ENCODE assay signal across 8 cellular contexts in genomic region chr11:33256808-33257159, GRCh38. TPM values are rescaled to one million over a fixed set of nuclear protein-coding genes. Genes with fewer than 3 reads are reported as not detected.
DNase-seq lines count a peak whose midpoint lies in the region; ATAC-seq and TF ChIP-seq lines count a peak whose summit lies in the region.

No MANE protein-coding gene starts in this region.

- no peaks in the 10 kb centered on the region for H3K27me3 ChIP-seq in esophagus squamous epithelium
- no peaks in the 10 kb centered on the region for H3K27me3 ChIP-seq in rectal smooth muscle tissue (ENCODE audit: control insufficient read depth, insufficient read depth, low read length)

- H3K4me3 ChIP-seq in esophagus squamous epithelium (peak overlapping the region; percentile 82 to 95 (median 86)), rectal smooth muscle tissue (ENCODE audit: low read length) (peak overlapping the region; percentile 51)

- 1 to 2% methylated on average over 9 to 14 of the region's 16 CpGs for WGBS in esophagus squamous epithelium, 2 donors

- peak overlapping the region; percentile 98 to 100 (median 100) for H3K27ac ChIP-seq in esophagus squamous epithelium
- H3K27ac ChIP-seq in rectal smooth muscle tissue (ENCODE audit: low read depth, low read length), result peak overlapping the region; percentile 100

- intact Hi-C loops in esophagus squamous epithelium (cut with DNase I), result no loop called here

- no peaks in the 10 kb centered on the region for H3K9me3 ChIP-seq in esophagus squamous epithelium

- peak overlapping the region; percentile 2 for H3K9ac ChIP-seq in rectal smooth muscle tissue (ENCODE audit: low read length)

- DNase-seq in GM10266 (ENCODE audit: extremely low spot score), result peak; percentile 30
- no peak for DNase-seq in esophagus squamous epithelium (lab: John Stamatoyannopoulos, UW)
- no peak for DNase-seq in iPS-NIHi7 (ENCODE audit: extremely low spot score)
- no peak for DNase-seq in NCI-H1417 (lab: John Stamatoyannopoulos, UW)
- no peak for DNase-seq in hepatic stellate cell (ENCODE audit: low spot score)

- TF ChIP-seq POLR2A in esophagus squamous epithelium (IDR thresholded peaks at IDR 0.05), result no peak

- TF ChIP-seq CTCF in GM10266 (IDR thresholded peaks at IDR 0.05; ENCODE audit: control insufficient read depth, insufficient read depth, low read depth, missing control alignments) (no peak), esophagus squamous epithelium (IDR thresholded peaks at IDR 0.05) (no peak)

- H3K36me3 ChIP-seq in esophagus squamous epithelium (no peaks in the 10 kb centered on the region), rectal smooth muscle tissue (ENCODE audit: control insufficient read depth, insufficient read depth, low read length) (no peaks in the 10 kb centered on the region)

- ATAC-seq in HG03354 (IDR thresholded peaks at IDR 0.05; ENCODE audit: poor library complexity, severe bottlenecking, unreplicated experiment), result no peak

- H3K4me1 ChIP-seq in esophagus squamous epithelium, result peaks cover 0 to 43% (median 9%) of the 10 kb centered on the region in 3 donors
- peaks cover 8% of the 10 kb centered on the region for H3K4me1 ChIP-seq in rectal smooth muscle tissue (ENCODE audit: control insufficient read depth, insufficient read depth, low read length)

TF ChIP-seq in PFSK-1, 5 proteins besides CTCF, POLR2A, EP300 and RAD21:
- TF ChIP-seq SIN3A (IDR thresholded peaks at IDR 0.05; ENCODE audit: borderline replicate concordance, insufficient read depth, low read length), result peak; percentile 46; the same call in 1 of the 2 replicates
- peak; percentile 47; the same call in 1 of the 2 replicates for TF ChIP-seq TAF1 (IDR thresholded peaks at IDR 0.05; ENCODE audit: borderline replicate concordance, insufficient read depth, low read length)
- TF ChIP-seq FOXP2 (optimal IDR thresholded peaks at IDR 0.05; ENCODE audit: borderline replicate concordance, extremely low read depth, extremely low read length, insufficient read depth), result no peak
- TF ChIP-seq REST (IDR thresholded peaks at IDR 0.05; ENCODE audit: insufficient read depth in 1 of 2, low read depth in 2 of 2, low read length in 2 of 2), result no peak
- TF ChIP-seq POLR2AphosphoS5 (IDR thresholded peaks at IDR 0.05; ENCODE audit: low read depth, low read length), result 0 out of 2 replicates have a peak, but pooled peaks have one; percentile 46
TF ChIP-seq in PFSK-1: peak in this region for 3.

RNA-seq across cellular contexts. Expression of gene HIPK3, which starts 0.4 kb away (rescaled TPM):
- polyA plus RNA-seq in PFSK-1 (2012; ENCODE audit: insufficient read length, low read depth), result 6.1 TPM
- total RNA-seq in esophagus squamous epithelium, result 100 to 1,000 TPM in 1 of 4 donors, 10 to 100 TPM in 3; 43.8 to 169 (median 68.9) TPM
